Comparison of ENCODE assay signal across 35 cellular contexts in genomic region chr1:62494137-62494536, GRCh38.
"Had no signal": no experiment of that assay in that cellular context is flagged by ENCODE, and none has a peak within 500 bp of the region (broad histone marks: within the 10 kb centered on the region; RNA-seq: fewer than 3 reads in every experiment).

No MANE protein-coding gene starts in this region.

- DNase-seq: activated CD4-positive, alpha-beta memory T cell treated with anti-CD3 and anti-CD28 coated beads, Interleukin-2, amount 10 ng/mL, durations not matched to agents 7 days and 5 days; activated CD4-positive, alpha-beta T cell treated with anti-CD3 and anti-CD28 coated beads for 1 hour; activated CD4-positive, alpha-beta T cell treated with anti-CD3 and anti-CD28 coated beads for 4 hours; activated CD4-positive, alpha-beta T cell treated with anti-CD3 and anti-CD28 coated beads, Interleukin-2, amount 10 ng/mL, durations not matched to agents 7 days and 5 days; activated CD4-positive, alpha-beta T cell treated with anti-CD3 and anti-CD28 coated beads, Interleukin-2, amount 50 U/mL, for 4 hours; activated CD8-positive, alpha-beta memory T cell treated with anti-CD3 and anti-CD28 coated beads, Interleukin-2, amount 50 U/mL, for 48 hours; activated effector memory CD4-positive, alpha-beta T cell treated with Interleukin-2 at 50 U/mL for 16 hours; activated gamma-delta T cell treated with Interleukin-2 at 50 U/mL for 16 hours; activated naive CD4-positive, alpha-beta T cell treated with anti-CD3 and anti-CD28 coated beads, Interleukin-2, amount 50 U/mL, for 16 hours; activated naive CD4-positive, alpha-beta T cell treated with Interleukin-2 at 50 U/mL for 16 hours; activated T-cell treated with anti-CD3 and anti-CD28 coated beads for 4 hours; activated T-cell treated with anti-CD3 and anti-CD28 coated beads, Interleukin-2, amount 50 U/mL, for 24 hours; activated T-cell treated with anti-CD3 and anti-CD28 coated beads, Interleukin-2, amount 50 U/mL, for 72 hours; amniotic stem cell; anterior cingulate cortex; brain microvascular endothelial cell; caudate nucleus; cortex of kidney; dermis blood vessel endothelial cell; effector CD8-positive, alpha-beta T cell; esophagus squamous epithelium; foreskin melanocyte; head of caudate nucleus; T-helper 2 cell had no signal

- H3K4me1 ChIP-seq: esophagus squamous epithelium, gastroesophageal sphincter had no signal

- H3K27ac ChIP-seq: brain microvascular endothelial cell, epithelial cell of prostate, esophagus squamous epithelium, gastroesophageal sphincter, VCaP had no signal

- H3K9me3 ChIP-seq: esophagus squamous epithelium, gastroesophageal sphincter had no signal

- H3K4me1 Mint-ChIP-seq: activated CD4-positive, alpha-beta memory T cell treated with anti-CD3 and anti-CD28 coated beads, Interleukin-2, amount 10 ng/mL, durations not matched to agents 7 days and 5 days; activated CD4-positive, alpha-beta T cell treated with anti-CD3 and anti-CD28 coated beads, Interleukin-2, amount 10 ng/mL, durations not matched to agents 7 days and 5 days; WTC11 had no signal

- H3K4me3 Mint-ChIP-seq: activated CD4-positive, alpha-beta memory T cell treated with anti-CD3 and anti-CD28 coated beads, Interleukin-2, amount 10 ng/mL, durations not matched to agents 7 days and 5 days; activated CD4-positive, alpha-beta T cell treated with anti-CD3 and anti-CD28 coated beads, Interleukin-2, amount 10 ng/mL, durations not matched to agents 7 days and 5 days; activated naive CD8-positive, alpha-beta T cell; activated T-cell treated with anti-CD3 and anti-CD28 coated beads, Interleukin-2, amount 50 U/mL, for 24 hours; activated T-cell treated with anti-CD3 and anti-CD28 coated beads, Interleukin-2, amount 50 U/mL, for 72 hours; WTC11 had no signal

- FAIRE-seq: astrocyte, bronchial epithelial cell, colon, endometrium, endothelial cell of umbilical vein, TTC549 had no signal

- H3K27me3 Mint-ChIP-seq: activated CD4-positive, alpha-beta memory T cell treated with anti-CD3 and anti-CD28 coated beads, Interleukin-2, amount 10 ng/mL, durations not matched to agents 7 days and 5 days; activated CD4-positive, alpha-beta T cell treated with anti-CD3 and anti-CD28 coated beads, Interleukin-2, amount 10 ng/mL, durations not matched to agents 7 days and 5 days; activated naive CD8-positive, alpha-beta T cell; activated T-cell treated with anti-CD3 and anti-CD28 coated beads, Interleukin-2, amount 50 U/mL, for 24 hours had no signal

- ATAC-seq: activated T-cell treated with anti-CD3 and anti-CD28 coated beads, Interleukin-2, amount 50 U/mL, for 72 hours; gastroesophageal sphincter; WTC11 had no signal

- H3K27ac Mint-ChIP-seq: activated CD4-positive, alpha-beta memory T cell treated with anti-CD3 and anti-CD28 coated beads, Interleukin-2, amount 10 ng/mL, durations not matched to agents 7 days and 5 days; activated CD4-positive, alpha-beta T cell treated with anti-CD3 and anti-CD28 coated beads, Interleukin-2, amount 10 ng/mL, durations not matched to agents 7 days and 5 days; activated naive CD8-positive, alpha-beta T cell; activated T-cell treated with anti-CD3 and anti-CD28 coated beads, Interleukin-2, amount 50 U/mL, for 24 hours; activated T-cell treated with anti-CD3 and anti-CD28 coated beads, Interleukin-2, amount 50 U/mL, for 72 hours; WTC11 had no signal

- H3K4me3 ChIP-seq: esophagus squamous epithelium, gastroesophageal sphincter had no signal

- H3K9me3 Mint-ChIP-seq: activated CD4-positive, alpha-beta memory T cell treated with anti-CD3 and anti-CD28 coated beads, Interleukin-2, amount 10 ng/mL, durations not matched to agents 7 days and 5 days; activated CD4-positive, alpha-beta T cell treated with anti-CD3 and anti-CD28 coated beads, Interleukin-2, amount 10 ng/mL, durations not matched to agents 7 days and 5 days; activated T-cell treated with anti-CD3 and anti-CD28 coated beads, Interleukin-2, amount 50 U/mL, for 24 hours; activated T-cell treated with anti-CD3 and anti-CD28 coated beads, Interleukin-2, amount 50 U/mL, for 72 hours; WTC11 had no signal

- H3K27me3 ChIP-seq: brain microvascular endothelial cell, esophagus squamous epithelium, gastroesophageal sphincter had no signal
